ENCODE assay signal across 18 cellular contexts in genomic region chr20:41532935-41533334, GRCh38.
"Had no signal": no experiment of that assay in that cellular context is flagged by ENCODE, and none has a peak within 500 bp of the region (broad histone marks: within the 10 kb centered on the region; RNA-seq: fewer than 3 reads in every experiment).

No MANE protein-coding gene starts in this region.

- ATAC-seq: heart right ventricle; stimulated activated naive B cell treated with anti-CD40 and anti-IgM and Interleukin-4, amounts not matched to agents 10 μg/mL and 1 μg/mL and 100 μg/mL, for 72 hours had no signal

- H3K27ac ChIP-seq: colonic mucosa, heart right ventricle, skin epidermis, tibial artery had no signal

- FAIRE-seq: frontal cortex, TTC549, urothelium cell line had no signal

- H3K4me3 Mint-ChIP-seq: activated CD4-positive, alpha-beta T cell treated with anti-CD3 and anti-CD28 coated beads, Interleukin-2, amount 10 ng/mL, durations not matched to agents 7 days and 5 days; nephron; stimulated activated naive B cell treated with anti-CD40 and anti-IgM and Interleukin-4, amounts not matched to agents 10 μg/mL and 1 μg/mL and 100 μg/mL, for 72 hours had no signal

- H3K9me3 ChIP-seq: colonic mucosa, prostate gland, tibial artery had no signal

- H3K27me3 ChIP-seq: colonic mucosa, heart right ventricle, tibial artery had no signal

- H3K27me3 Mint-ChIP-seq: activated CD4-positive, alpha-beta T cell treated with anti-CD3 and anti-CD28 coated beads, Interleukin-2, amount 10 ng/mL, durations not matched to agents 7 days and 5 days; stimulated activated naive B cell treated with anti-CD40 and anti-IgM and Interleukin-4, amounts not matched to agents 10 μg/mL and 1 μg/mL and 100 μg/mL, for 72 hours had no signal

- H3K4me3 ChIP-seq: colonic mucosa, heart right ventricle, prostate gland, skin epidermis, tibial artery had no signal

- H3K27ac Mint-ChIP-seq: activated CD4-positive, alpha-beta T cell treated with anti-CD3 and anti-CD28 coated beads, Interleukin-2, amount 10 ng/mL, durations not matched to agents 7 days and 5 days; nephron; stimulated activated naive B cell treated with anti-CD40 and anti-IgM and Interleukin-4, amounts not matched to agents 10 μg/mL and 1 μg/mL and 100 μg/mL, for 72 hours had no signal

- H3K4me1 ChIP-seq: colonic mucosa had no signal

- DNase-seq: activated CD4-positive, alpha-beta T cell treated with anti-CD3 and anti-CD28 coated beads, Interleukin-2, amount 10 ng/mL, durations not matched to agents 7 days and 5 days; activated CD8-positive, alpha-beta memory T cell treated with anti-CD3 and anti-CD28 coated beads, Interleukin-2, amount 50 U/mL, for 48 hours; activated naive CD4-positive, alpha-beta T cell treated with anti-CD3 and anti-CD28 coated beads, Interleukin-2, amount 50 U/mL, for 16 hours; caudate nucleus; heart right ventricle; right cardiac atrium; stimulated activated CD4-positive, alpha-beta T cell treated with anti-CD3 and anti-CD28 coated beads, Interleukin-15, amount 100 ng/mL, for 24 hours; stimulated activated CD4-positive, alpha-beta T cell treated with anti-CD3 and anti-CD28 coated beads, Interleukin-4, amount 100 ng/mL, for 1 hour; stimulated activated naive B cell treated with anti-CD40 and anti-IgM and Interleukin-4, amounts not matched to agents 10 μg/mL and 1 μg/mL and 100 μg/mL, for 72 hours; T-helper 2 cell; tibial artery had no signal

- H3K36me3 ChIP-seq: colonic mucosa, prostate gland had no signal

- H3K4me1 Mint-ChIP-seq: activated CD4-positive, alpha-beta T cell treated with anti-CD3 and anti-CD28 coated beads, Interleukin-2, amount 10 ng/mL, durations not matched to agents 7 days and 5 days had no signal
